In genomic region chr7:5677538-5678294, GRCh38 we compare ENCODE assay signal across 8 cellular contexts.
DNase-seq lines count a peak whose midpoint lies in the region; ATAC-seq and TF ChIP-seq lines count a peak whose summit lies in the region.

No MANE protein-coding gene starts in this region.

- H3K27ac Mint-ChIP-seq in WTC11, result no peak overlapping the region

- no peak for TF ChIP-seq POLR2A in NB4 (IDR thresholded peaks at IDR 0.05; ENCODE audit: extremely low read depth, insufficient read length)
- no peak for TF ChIP-seq POLR2A in testis (IDR thresholded peaks at IDR 0.05)

- no peaks in the 10 kb centered on the region for H3K9me3 Mint-ChIP-seq in WTC11

- WGBS in mesodermal cell (ENCODE audit: insufficient coverage in 2 of 2), 2 experiments, result 32 to 44% methylated on average over 4 to 6 of the region's 6 CpGs
- 27 to 57% methylated on average over 6 of the region's 6 CpGs for WGBS in testis, 2 donors

- no peaks in the 10 kb centered on the region for H3K27me3 Mint-ChIP-seq in WTC11 (ENCODE audit: low read depth)

- H3K36me3 ChIP-seq in mesodermal cell (ENCODE audit: control insufficient read depth, insufficient read depth, low read length) (peaks cover 23% of the 10 kb centered on the region), testis (ENCODE audit: low read depth, missing control alignments) (no peaks in the 10 kb centered on the region)

- TF ChIP-seq CTCF in NB4 (IDR thresholded peaks at IDR 0.05; ENCODE audit: low read depth, low read length) (peak; percentile 78), WTC11 (IDR thresholded peaks at IDR 0.05) (peak; percentile 60), testis (IDR thresholded peaks at IDR 0.05) (peak; percentile 58 to 64 (median 63))

- H3K27ac ChIP-seq in mesodermal cell (ENCODE audit: low read depth, low read length, severe bottlenecking) (peak overlapping the region; percentile 62), testis (no peak overlapping the region)

- H3K9me3 ChIP-seq in mesodermal cell (ENCODE audit: control insufficient read depth, low read length) (no peaks in the 10 kb centered on the region), testis (no peaks in the 10 kb centered on the region)

- ATAC-seq in WTC11, result peak; percentile 76

- peaks cover 29% of the 10 kb centered on the region for H3K4me1 ChIP-seq in mesodermal cell (ENCODE audit: control insufficient read depth, insufficient read depth, low read length, poor library complexity, severe bottlenecking)
- peaks cover 37% of the 10 kb centered on the region for H3K4me1 ChIP-seq in testis

- no peaks in the 10 kb centered on the region for H3K36me3 Mint-ChIP-seq in WTC11

- no peaks in the 10 kb centered on the region for H3K27me3 ChIP-seq in testis

- H3K4me3 ChIP-seq in NB4 (ENCODE audit: low read depth, low read length), result no peak overlapping the region
- no peak overlapping the region for H3K4me3 ChIP-seq in mesodermal cell (ENCODE audit: extremely low read depth, insufficient read depth, low read length, poor library complexity, severe bottlenecking)
- H3K4me3 ChIP-seq in testis, result no peak overlapping the region

- CTCF ChIA-PET in WTC11 (lab: Charles Lee), result interaction anchor here (0.6 to 5.8 kb wide), 45 partner anchors 9 to 436 kb away, joined by 3 to 126 read pairs (median 4); partner anchors contain the start of gene RNF216

- no peak overlapping the region for H3K4me3 Mint-ChIP-seq in WTC11

- DNase-seq in activated gamma-delta T cell treated with Interleukin-2 at 50 U/mL for 16 hours (peak; percentile 16), activated gamma-delta T cell (lab: John Stamatoyannopoulos, UW) (no peak), NB4 (ENCODE audit: low read depth) (peak; percentile 84), WTC11 (ENCODE audit: low spot score) (peak; percentile 75), epidermal melanocyte (ENCODE audit: insufficient read length, low spot score) (peak; percentile 54), testis (peak; percentile 77), HK-2 (ENCODE audit: unreplicated experiment) (no peak)

- intact Hi-C loops in testis (cut with DNase I; ENCODE audit: low total_unique reads), result no loop called here

- POLR2A ChIA-PET in WTC11 (lab: Charles Lee), result no interaction called here

- peaks cover 33% of the 10 kb centered on the region for H3K4me1 Mint-ChIP-seq in WTC11

TF ChIP-seq in WTC11, 78 proteins besides CTCF, POLR2A, EP300 and RAD21:
- no peak for TF ChIP-seq NFATC4 (CRISPR knock-in tag; IDR thresholded peaks at IDR 0.05)
- no peak for TF ChIP-seq ETV6 (CRISPR knock-in tag; IDR thresholded peaks at IDR 0.05)
- 0 out of 2 replicates have a peak, but pooled peaks have one; percentile 14 for TF ChIP-seq USF2 (CRISPR knock-in tag; IDR thresholded peaks at IDR 0.05)

Comparison
In these comparisons a context has a peak if more than half of its experiments do, and no peak if none do; other contexts are left out.
1. DNase-seq: peak in activated gamma-delta T cell treated with Interleukin-2 at 50 U/mL for 16 hours (single experiment), NB4 (single experiment), WTC11 (single experiment), epidermal melanocyte (single experiment) and testis (single experiment); none in activated gamma-delta T cell (single experiment) and HK-2 (single experiment).
2. Peak in every context shown above with its lines, with median percentiles within 50 percentile points of each other: CTCF ChIP-seq.